24 cellular contexts compared by ENCODE assay signal in the genomic region with DNA sequence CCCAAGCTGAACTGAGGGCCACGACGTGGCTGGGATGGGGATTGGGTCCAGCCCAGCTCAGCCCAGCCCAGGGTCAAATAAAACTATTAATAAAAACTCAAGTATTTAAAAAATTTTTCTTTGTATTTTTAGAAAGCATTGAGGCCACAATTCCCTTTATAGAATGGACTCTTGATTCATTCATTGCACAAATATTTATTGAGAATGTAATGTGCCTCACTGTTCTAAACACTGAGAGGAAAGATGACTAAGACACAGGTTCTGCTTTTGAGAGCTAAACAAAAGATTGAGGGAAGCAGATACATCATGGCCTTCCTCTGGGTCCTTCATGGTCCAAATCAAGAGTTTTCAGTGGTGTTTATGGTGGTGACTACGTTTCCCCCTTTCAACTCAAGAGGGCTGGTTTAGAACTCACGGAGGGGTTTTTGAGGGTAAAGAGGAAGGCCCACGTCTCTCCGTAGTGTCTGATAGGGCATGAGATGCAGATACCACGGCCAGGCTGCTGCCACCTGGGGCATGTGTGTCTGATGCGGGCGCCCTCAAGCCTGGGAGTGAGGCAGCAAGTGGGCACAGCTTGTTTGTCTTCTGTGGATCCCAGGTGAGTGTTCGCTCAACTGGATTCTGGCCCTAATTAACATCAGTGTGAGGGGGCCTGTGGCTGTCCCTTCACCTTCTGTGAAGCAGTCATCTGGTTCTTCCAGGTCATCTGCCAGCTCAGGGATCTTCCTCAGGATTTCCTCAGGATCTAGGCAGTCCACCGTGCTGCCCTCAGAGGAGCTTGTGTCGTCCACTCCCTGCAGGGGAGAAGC.
A peak's percentile ranks its signal among the peaks of the same experiment; 100 is the strongest.
DNase-seq lines count a peak whose midpoint lies in the region; ATAC-seq and TF ChIP-seq lines count a peak whose summit lies in the region.
"Had no signal": no experiment of that assay in that cellular context is flagged by ENCODE, and none has a peak within 500 bp of the region (broad histone marks: within the 10 kb centered on the region; RNA-seq: fewer than 3 reads in every experiment).

No MANE protein-coding gene starts in this region.

- ATAC-seq in GM21447 (IDR thresholded peaks at IDR 0.05; ENCODE audit: unreplicated experiment) (no peak), GM21423 (IDR thresholded peaks at IDR 0.05; ENCODE audit: unreplicated experiment) (no peak), GM18873 (IDR thresholded peaks at IDR 0.05; ENCODE audit: low FRiP score, unreplicated experiment) (no peak)
- ATAC-seq: CD8-positive, alpha-beta T cell; foreskin keratinocyte had no signal

- no peaks in the 10 kb centered on the region for H3K9me3 ChIP-seq in AG04450 (ENCODE audit: control insufficient read depth, insufficient read depth, low read length)
- no peaks in the 10 kb centered on the region for H3K9me3 ChIP-seq in ascending aorta
- H3K9me3 ChIP-seq: colonic mucosa, Peyer's patch, thyroid gland had no signal

- H3K27me3 ChIP-seq in AG04450 (ENCODE audit: control insufficient read depth, insufficient read depth, low read length) (no peaks in the 10 kb centered on the region), ascending aorta (no peaks in the 10 kb centered on the region)
- H3K27me3 ChIP-seq: colonic mucosa, foreskin keratinocyte, Peyer's patch, thyroid gland had no signal

- TF ChIP-seq CTCF in AG04450 (IDR thresholded peaks at IDR 0.05; ENCODE audit: low read depth, low read length) (no peak), ascending aorta (IDR thresholded peaks at IDR 0.05) (no peak), foreskin fibroblast (IDR thresholded peaks at IDR 0.05; ENCODE audit: low read depth, low read length) (no peak)

- H3K4me3 ChIP-seq in AG04450 (ENCODE audit: low read depth, low read length) (no peak overlapping the region), ascending aorta (no peak overlapping the region), foreskin fibroblast (ENCODE audit: low read depth in 1 of 2, low read length in 2 of 2) (no peak overlapping the region)
- H3K4me3 ChIP-seq: colonic mucosa, Peyer's patch, SK-N-MC, thyroid gland had no signal

- DNase-seq in AG04450 (ENCODE audit: low read depth, low spot score) (peak; percentile 27), ELR (ENCODE audit: low read depth) (peak; percentile 47), ascending aorta (ENCODE audit: low spot score in 2 of 2) (no peak), foreskin fibroblast (peak; percentile 33 to 64), iPS-NIHi7 (ENCODE audit: extremely low spot score) (no peak)
- DNase-seq: ACHN; activated CD4-positive, alpha-beta memory T cell treated with anti-CD3 and anti-CD28 coated beads, Interleukin-2, amount 10 ng/mL, durations not matched to agents 7 days and 5 days; activated CD4-positive, CD25-positive, alpha-beta regulatory T cell; activated naive CD4-positive, alpha-beta T cell; CD8-positive, alpha-beta T cell; colonic mucosa; DMS153; foreskin keratinocyte; kidney glomerular epithelial cell; naive B cell; NCI-H510A treated with DMSO at 0.1 percent for 48 hours; Peyer's patch; stimulated activated CD4-positive, alpha-beta T cell treated with anti-CD3 and anti-CD28 coated beads, Interleukin-2, amount 100 ng/mL, for 24 hours; stimulated activated naive CD4-positive, alpha-beta T cell; thyroid gland had no signal

- intact Hi-C loops in ascending aorta (cut with DNase I) = loop anchor here (5.0 kb wide), 1 partner anchor 109 kb away; no protein-coding TSS in a partner anchor

- CTCF ChIA-PET in AG04450 (lab: Charles Lee) = interaction anchor here (0.9 to 2.9 kb wide), 4 partner anchors 16 to 202 kb away, joined by 4 to 11 read pairs (median 7); no protein-coding TSS in a partner anchor

- H3K27ac ChIP-seq in AG04450 (ENCODE audit: low read depth, low read length) (peak overlapping the region; percentile 83), ascending aorta (peak overlapping the region; percentile 54 to 73)
- H3K27ac ChIP-seq: colonic mucosa, foreskin keratinocyte, Peyer's patch, SK-N-MC, thyroid gland had no signal

- no peaks in the 10 kb centered on the region for H3K36me3 ChIP-seq in ascending aorta
- H3K36me3 ChIP-seq: colonic mucosa, Peyer's patch, thyroid gland had no signal

- POLR2A ChIA-PET in AG04450 (lab: Yijun Ruan, JAX) = interaction anchor here (1.4 kb wide), 1 partner anchor 21 kb away, joined by 3 read pairs; no protein-coding TSS in a partner anchor

- peaks cover 10 to 22% of the 10 kb centered on the region in 2 donors for H3K4me1 ChIP-seq in ascending aorta
- H3K4me1 ChIP-seq: colonic mucosa, foreskin keratinocyte, Peyer's patch, thyroid gland had no signal

Comparison
In these comparisons a context has a peak if more than half of its experiments do, and no peak if none do; other contexts are left out.
1. DNase-seq: peak in AG04450 (single experiment), ELR (single experiment) and foreskin fibroblast (2 of 2); none in ascending aorta (0 of 2) and iPS-NIHi7 (single experiment).